Comparison of ENCODE assay signal across 8 cellular contexts in genomic region chr1:225923692-225924555, GRCh38. TPM values are rescaled to one million over a fixed set of nuclear protein-coding genes. Genes with fewer than 3 reads are reported as not detected.
DNase-seq lines count a peak whose midpoint lies in the region; ATAC-seq and TF ChIP-seq lines count a peak whose summit lies in the region.

TSS of gene PYCR2 (minus strand) at chr1:225924250. CDS start at chr1:225924110, 140 bp downstream.

- H3F3A ChIP-seq in DOHH2 (ENCODE audit: control insufficient read depth, insufficient read depth) = no peaks in the 10 kb centered on the region
- peaks cover 17% of the 10 kb centered on the region for H3F3A ChIP-seq in GM23338 (replicated peaks; ENCODE audit: low read depth)

- no peaks in the 10 kb centered on the region for H3K9me3 Mint-ChIP-seq in GM23338
- H3K9me3 Mint-ChIP-seq in natural killer cell treated with Interleukin-12 subunit alpha and Interleukin-12 subunit beta and Interleukin-15 and Interleukin-18, amount 100 ng/mL, for 72 hours = no peaks in the 10 kb centered on the region

- H3K4me1 ChIP-seq in DOHH2 (ENCODE audit: control insufficient read depth, low read length) = peaks cover 22% of the 10 kb centered on the region
- peaks cover 24% of the 10 kb centered on the region for H3K4me1 ChIP-seq in GM23338 (ENCODE audit: insufficient read depth)

- no peaks in the 10 kb centered on the region for H3K27me3 ChIP-seq in DOHH2 (ENCODE audit: control insufficient read depth, low read length)
- no peaks in the 10 kb centered on the region for H3K27me3 ChIP-seq in GM23338 (ENCODE audit: insufficient read depth)

- H3K4me3 ChIP-seq in DOHH2 (ENCODE audit: low read length) = peak within 1 kb of the TSS; percentile 99
- peak within 1 kb of the TSS; percentile 93 for H3K4me3 ChIP-seq in GM23338
- peak within 1 kb of the TSS; percentile 85 for H3K4me3 ChIP-seq in fibroblast of mammary gland (ENCODE audit: control insufficient read depth, low read depth, low read length)

- TF ChIP-seq CTCF in DOHH2 (IDR thresholded peaks at IDR 0.05; ENCODE audit: low read depth, low read length, poor library complexity, severe bottlenecking) (no peak), GM23338 (conservative IDR thresholded peaks at IDR 0.05; ENCODE audit: low read depth in 2 of 2) (no peak), fibroblast of mammary gland (conservative IDR thresholded peaks at IDR 0.05; ENCODE audit: control insufficient read depth, insufficient read depth, low read depth, low read length) (no peak)

- H3K27ac ChIP-seq in DOHH2 (ENCODE audit: low read depth, low read length) (peak within 1 kb of the TSS; percentile 80), GM23338 (ENCODE audit: low read depth) (peak within 1 kb of the TSS; percentile 98)

- peak within 1 kb of the TSS; percentile 87; the same call in 1 of the 2 replicates for H2AFZ ChIP-seq in GM23338

- H3K27me3 Mint-ChIP-seq in GM23338 (ENCODE audit: insufficient read depth, low read depth, poor library complexity) = peaks cover 14% of the 10 kb centered on the region
- no peaks in the 10 kb centered on the region for H3K27me3 Mint-ChIP-seq in natural killer cell treated with Interleukin-12 subunit alpha and Interleukin-12 subunit beta and Interleukin-15 and Interleukin-18, amount 100 ng/mL, for 72 hours

- H4K20me1 ChIP-seq in DOHH2 (ENCODE audit: control insufficient read depth, insufficient read depth, low read depth, low read length) (no peaks in the 10 kb centered on the region), GM23338 (replicated peaks; ENCODE audit: insufficient read depth) (peaks cover 13% of the 10 kb centered on the region; the same call in 1 of the 2 replicates)

- peak within 1 kb of the TSS; percentile 96 for H3K4me3 Mint-ChIP-seq in GM23338
- peak within 1 kb of the TSS; percentile 87 for H3K4me3 Mint-ChIP-seq in natural killer cell treated with Interleukin-12 subunit alpha and Interleukin-12 subunit beta and Interleukin-15 and Interleukin-18, amount 100 ng/mL, for 72 hours

- H3K36me3 Mint-ChIP-seq in GM23338 (ENCODE audit: low read depth) = peaks cover 42% of the 10 kb centered on the region
- no peaks in the 10 kb centered on the region for H3K36me3 Mint-ChIP-seq in natural killer cell treated with Interleukin-12 subunit alpha and Interleukin-12 subunit beta and Interleukin-15 and Interleukin-18, amount 100 ng/mL, for 72 hours

- H3K4me2 ChIP-seq in DOHH2 (ENCODE audit: low read length) (peak within 1 kb of the TSS; percentile 92), GM23338 (peak within 1 kb of the TSS; percentile 89)

- peaks cover 20% of the 10 kb centered on the region for H3K4me1 Mint-ChIP-seq in GM23338
- peaks cover 16 to 22% of the 10 kb centered on the region in 2 donors for H3K4me1 Mint-ChIP-seq in natural killer cell treated with Interleukin-12 subunit alpha and Interleukin-12 subunit beta and Interleukin-15 and Interleukin-18, amount 100 ng/mL, for 72 hours (ENCODE audit: low read depth in 2 of 2)

- peak; percentile 96 for ATAC-seq in GM23338
- peak; percentile 99 for ATAC-seq in natural killer cell treated with Interleukin-12 subunit alpha and Interleukin-12 subunit beta and Interleukin-15 and Interleukin-18, amount 100 ng/mL, for 72 hours
- peak; percentile 97 for ATAC-seq in stimulated activated naive CD8-positive, alpha-beta T cell treated with anti-CD3 and anti-CD28 coated beads, Interleukin-15, Interleukin-2, amounts not matched to agents 100 U/mL and 50 U/mL, for 24 hours

- DNase-seq in GM23338 (ENCODE audit: low spot score) = peak; percentile 96
- peak; percentile 94 for DNase-seq in LHCN-M2 (ENCODE audit: low read depth)
- peak; percentile 99 for DNase-seq in RPMI8226
- peak; percentile 83 to 93 for DNase-seq in activated T-helper 1 cell treated with anti-CD3 and anti-CD28 coated beads, Interleukin-2, amount 50 U/mL, for 16 hours (ENCODE audit: low read depth in 1 of 2, low spot score in 1 of 2)
- peak; percentile 93 for DNase-seq in fibroblast of mammary gland (ENCODE audit: low read depth)
- peak; percentile 99 for DNase-seq in natural killer cell treated with Interleukin-12 subunit alpha and Interleukin-12 subunit beta and Interleukin-15 and Interleukin-18, amount 100 ng/mL, for 72 hours (ENCODE audit: low spot score)
- DNase-seq in stimulated activated naive CD8-positive, alpha-beta T cell treated with anti-CD3 and anti-CD28 coated beads, Interleukin-15, Interleukin-2, amounts not matched to agents 100 U/mL and 50 U/mL, for 24 hours = peak; percentile 95

- H3K9me2 ChIP-seq in DOHH2 (replicated peaks; ENCODE audit: control insufficient read depth, low read length) (no peaks in the 10 kb centered on the region), GM23338 (ENCODE audit: insufficient read depth) (no peaks in the 10 kb centered on the region)

- no peaks in the 10 kb centered on the region for H3K9me3 ChIP-seq in DOHH2 (ENCODE audit: control insufficient read depth, insufficient read depth, low read length)

- H3K27ac Mint-ChIP-seq in GM23338 = peak within 1 kb of the TSS; percentile 97
- peak within 1 kb of the TSS; percentile 91 to 93 for H3K27ac Mint-ChIP-seq in natural killer cell treated with Interleukin-12 subunit alpha and Interleukin-12 subunit beta and Interleukin-15 and Interleukin-18, amount 100 ng/mL, for 72 hours

- H3K79me2 ChIP-seq in DOHH2 (ENCODE audit: control insufficient read depth, low read length) (peaks cover 29% of the 10 kb centered on the region), GM23338 (replicated peaks; ENCODE audit: insufficient read depth) (peaks cover 22% of the 10 kb centered on the region)

- H3K36me3 ChIP-seq in DOHH2 (ENCODE audit: control insufficient read depth, low read length) = peaks cover 42% of the 10 kb centered on the region
- peaks cover 34% of the 10 kb centered on the region for H3K36me3 ChIP-seq in GM23338 (ENCODE audit: insufficient read depth)

TF ChIP-seq in GM23338, 12 proteins besides CTCF, POLR2A, EP300 and RAD21:
- TF ChIP-seq ETS1 (IDR thresholded peaks at IDR 0.05) = peak; percentile 58
- peak; percentile 56 for TF ChIP-seq CREB1 (CRISPR knock-in tag; IDR thresholded peaks at IDR 0.05; ENCODE audit: low read depth)
- TF ChIP-seq POLR2AphosphoS5 (IDR thresholded peaks at IDR 0.05; ENCODE audit: low read depth) = peak; percentile 97
- TF ChIP-seq ZNF114 (CRISPR knock-in tag; IDR thresholded peaks at IDR 0.05) = no peak

RNA-seq across cellular contexts. Expression of gene PYCR2, which starts in this region (rescaled TPM):
- 96.7 and 109 TPM in 2 replicates for total RNA-seq in GM23338 (2014; rRNA removed; shearing (Covaris generic))
- 89.1 and 95.1 TPM in 2 replicates for polyA plus RNA-seq in GM23338 (2016; fragmentation: Nextera tagmentation; extraction: Ambion mirVana)
- 71.4 and 77.4 TPM in 2 replicates for total RNA-seq in LHCN-M2 (2014; rRNA removed)
- polyA plus RNA-seq in LHCN-M2 (2012) = 57.0 TPM
- 100 to 1,000 TPM; 102 to 127 TPM for total RNA-seq in natural killer cell treated with Interleukin-12 subunit alpha and Interleukin-12 subunit beta and Interleukin-15 and Interleukin-18, amount 100 ng/mL, for 72 hours

Comparison
In these comparisons a context has a peak if more than half of its experiments do, and no peak if none do; other contexts are left out.
1. Peak in every context shown above with its lines: DNase-seq, ATAC-seq, H3K4me3 ChIP-seq and H3K27ac ChIP-seq.